Comparison of ENCODE assay signal across 8 cellular contexts in the genomic region with DNA sequence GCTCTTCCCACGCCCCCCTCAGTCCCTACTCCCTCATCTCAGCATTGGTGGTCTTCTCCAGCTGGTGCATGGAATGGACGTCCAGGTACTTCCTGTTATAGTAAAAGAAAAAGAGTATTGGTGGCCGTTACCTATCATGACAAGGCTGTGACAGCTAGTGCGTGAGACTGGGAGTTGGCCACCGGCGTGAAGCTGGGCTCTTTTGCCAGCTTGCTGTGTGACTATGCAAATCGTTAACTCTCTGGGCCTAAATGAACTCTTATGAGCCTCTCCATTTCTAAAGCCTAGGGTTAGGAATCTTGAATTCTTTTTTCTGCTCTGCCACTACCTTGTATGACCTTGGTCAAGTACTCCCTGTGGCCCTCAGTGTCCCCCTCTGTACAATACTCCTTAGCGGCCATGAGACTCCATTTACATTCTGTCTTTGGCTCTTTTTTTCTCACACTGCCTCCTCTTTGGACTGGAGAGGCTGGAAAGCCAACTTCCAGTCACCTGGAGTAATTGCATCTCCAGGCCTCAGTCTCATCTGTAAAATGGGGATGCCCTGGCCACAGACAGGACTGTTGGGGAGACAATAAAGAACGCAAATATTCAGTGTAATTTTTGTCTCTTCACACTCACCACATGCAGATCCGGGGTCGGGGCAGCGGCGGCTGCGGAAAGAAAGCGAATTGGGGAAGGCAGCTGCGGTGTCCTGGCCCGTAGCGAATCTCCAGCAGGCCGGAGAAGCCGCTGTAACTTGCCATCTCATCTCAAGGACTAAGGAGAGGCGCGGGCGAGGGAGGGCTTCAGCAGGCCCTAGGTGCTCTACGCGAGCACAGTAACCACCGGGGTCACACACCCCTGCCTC. TPM values are rescaled to one million over a fixed set of nuclear protein-coding genes. Genes with fewer than 3 reads are reported as not detected.
DNase-seq lines count a peak whose midpoint lies in the region; ATAC-seq and TF ChIP-seq lines count a peak whose summit lies in the region.

No MANE protein-coding gene starts in this region.

- H3K4me3 ChIP-seq in HAP-1 (peak overlapping the region; percentile 96), right atrium auricular region (peak overlapping the region; percentile 81 to 90), skeletal muscle satellite cell (ENCODE audit: low read length) (peak overlapping the region; percentile 94)

- H3K27ac ChIP-seq in VCaP = peak overlapping the region; percentile 75
- H3K27ac ChIP-seq in right atrium auricular region = peak overlapping the region in 1 of 2 donors; percentile 94

- TF ChIP-seq CTCF in VCaP (conservative IDR thresholded peaks at IDR 0.05) (no peak), right atrium auricular region (IDR thresholded peaks at IDR 0.05) (no peak)

- in situ Hi-C loops in HAP-1 (cut with MboI; ENCODE audit: low sequenced_read_pairs) = no loop called here
- in situ Hi-C loops in KBM-7 (cut with MboI; ENCODE audit: low pct_unique_long_range_greater_than_20kb, low sequenced_read_pairs) = no loop called here

- peak overlapping the region; percentile 100 for H3K4me2 ChIP-seq in skeletal muscle satellite cell (ENCODE audit: low read length)

- H3K27me3 ChIP-seq in HAP-1 (ENCODE audit: low read depth) (no peaks in the 10 kb centered on the region), right atrium auricular region (no peaks in the 10 kb centered on the region), skeletal muscle satellite cell (ENCODE audit: control insufficient read depth, insufficient read depth, low read length) (no peaks in the 10 kb centered on the region)

- H3K9me3 ChIP-seq in HAP-1 (no peaks in the 10 kb centered on the region), right atrium auricular region (no peaks in the 10 kb centered on the region), skeletal muscle satellite cell (replicated peaks; ENCODE audit: low read length) (no peaks in the 10 kb centered on the region)

- no peak for DNase-seq in HAP-1 (ENCODE audit: low spot score in 2 of 2)
- DNase-seq in right atrium auricular region (ENCODE audit: low spot score) = no peak
- no peak for DNase-seq in COR-L47 (lab: John Stamatoyannopoulos, UW)
- DNase-seq in KBM-7 = no peak
- DNase-seq in LoVo (ENCODE audit: low spot score) = no peak

- ATAC-seq in GM21515 (IDR thresholded peaks at IDR 0.05; ENCODE audit: unreplicated experiment) = no peak

- peaks cover 60% of the 10 kb centered on the region for H3K36me3 ChIP-seq in HAP-1 (replicated peaks)
- peaks cover 35% of the 10 kb centered on the region for H3K36me3 ChIP-seq in right atrium auricular region
- peaks cover 43% of the 10 kb centered on the region for H3K36me3 ChIP-seq in skeletal muscle satellite cell (ENCODE audit: insufficient read depth, low read length)

- H3K4me1 ChIP-seq in HAP-1 = peaks cover 15% of the 10 kb centered on the region
- H3K4me1 ChIP-seq in right atrium auricular region = peaks cover 0 to 28% of the 10 kb centered on the region in 2 donors
- H3K4me1 ChIP-seq in skeletal muscle satellite cell (ENCODE audit: control insufficient read depth, insufficient read depth, low read length) = peaks cover 21% of the 10 kb centered on the region

- peak overlapping the region; percentile 79 for H3K9ac ChIP-seq in skeletal muscle satellite cell (ENCODE audit: low read depth, low read length)

RNA-seq across cellular contexts. Expression of a gene that starts 1.1 kb away (rescaled TPM):
- total RNA-seq in right atrium auricular region = under 1 TPM; 0.37 to 0.83 TPM
- total RNA-seq in skeletal muscle satellite cell (2012; rRNA removed) = 1.8 and 4.6 TPM in 2 replicates

RNA-seq across cellular contexts. Expression of a gene that starts 1.3 kb away (rescaled TPM):
- total RNA-seq in right atrium auricular region = 10 to 100 TPM; 48.5 to 59.5 TPM
- total RNA-seq in skeletal muscle satellite cell (2012; rRNA removed) = 63.6 and 80.4 TPM in 2 replicates

RNA-seq across cellular contexts. Expression of a gene that starts 12.6 kb away (rescaled TPM):
- 10 to 100 TPM; 16.0 to 22.1 TPM for total RNA-seq in right atrium auricular region
- total RNA-seq in skeletal muscle satellite cell (2012; rRNA removed) = 17.2 and 22.5 TPM in 2 replicates

RNA-seq across cellular contexts. Expression of a gene that starts 26.2 kb away (rescaled TPM):
- 10 to 100 TPM; 21.2 to 22.9 TPM for total RNA-seq in right atrium auricular region
- 10.4 and 12.2 TPM in 2 replicates for total RNA-seq in skeletal muscle satellite cell (2012; rRNA removed)
